Comparison of ENCODE assay signal across 8 cellular contexts in the genomic region with DNA sequence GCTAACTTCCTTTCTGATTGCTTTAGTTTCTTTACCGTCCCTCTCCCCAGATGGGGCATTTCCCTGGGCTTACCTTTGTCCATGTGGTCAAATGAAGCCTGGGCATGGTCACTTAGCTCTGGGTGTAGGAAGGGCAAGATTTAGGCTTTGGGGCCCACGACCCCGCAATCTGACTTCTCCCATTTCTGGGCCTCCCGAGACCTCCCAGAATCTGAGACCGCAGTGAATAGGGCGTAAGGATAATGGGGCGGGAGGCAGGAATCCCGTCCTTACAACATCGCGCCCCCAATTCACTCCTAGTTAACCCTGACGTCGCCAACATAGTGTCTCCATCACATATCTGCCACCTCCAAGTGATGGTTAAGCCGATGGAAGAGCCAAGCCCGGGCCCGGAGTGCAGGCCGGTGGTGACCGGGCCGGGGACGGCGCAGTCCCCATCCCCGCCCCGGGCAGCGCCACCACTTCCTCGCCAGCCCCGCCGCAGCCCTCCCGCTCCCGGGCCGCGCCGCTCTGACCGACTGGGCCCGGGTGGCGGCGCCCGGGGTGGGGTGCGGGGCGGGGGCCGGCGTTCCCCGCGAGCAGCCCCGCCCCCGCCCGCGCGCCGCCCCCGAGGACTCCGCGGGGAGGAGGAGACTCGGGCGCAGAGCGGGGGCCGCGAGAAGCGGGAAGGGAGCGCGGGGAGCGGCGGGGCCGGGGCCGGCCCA. TPM values are rescaled to one million over a fixed set of nuclear protein-coding genes. Genes with fewer than 3 reads are reported as not detected.
DNase-seq lines count a peak whose midpoint lies in the region; ATAC-seq, FAIRE-seq and TF ChIP-seq lines count a peak whose summit lies in the region.

A gene with protein sequence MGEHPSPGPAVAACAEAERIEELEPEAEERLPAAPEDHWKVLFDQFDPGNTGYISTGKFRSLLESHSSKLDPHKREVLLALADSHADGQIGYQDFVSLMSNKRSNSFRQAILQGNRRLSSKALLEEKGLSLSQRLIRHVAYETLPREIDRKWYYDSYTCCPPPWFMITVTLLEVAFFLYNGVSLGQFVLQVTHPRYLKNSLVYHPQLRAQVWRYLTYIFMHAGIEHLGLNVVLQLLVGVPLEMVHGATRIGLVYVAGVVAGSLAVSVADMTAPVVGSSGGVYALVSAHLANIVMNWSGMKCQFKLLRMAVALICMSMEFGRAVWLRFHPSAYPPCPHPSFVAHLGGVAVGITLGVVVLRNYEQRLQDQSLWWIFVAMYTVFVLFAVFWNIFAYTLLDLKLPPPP (plus strand): TSS at position 641 of the 704 bp plus-strand sequence. CDS start 358 bp downstream, outside the sequence.

- H3K4me1 ChIP-seq in suprapubic skin, result peaks cover 29% of the 10 kb centered on the region

- FAIRE-seq in GM19239 (lab: Jason Lieb, UNC), result no peak

- H3K36me3 Mint-ChIP-seq in Calu3 (ENCODE audit: insufficient read depth, unreplicated experiment) (peaks cover 4% of the 10 kb centered on the region), MCF 10A (ENCODE audit: insufficient read depth, unreplicated experiment) (no peaks in the 10 kb centered on the region)

- H3K4me1 Mint-ChIP-seq in Calu3 (ENCODE audit: low read depth, unreplicated experiment), result peaks cover 28% of the 10 kb centered on the region
- H3K4me1 Mint-ChIP-seq in MCF 10A (ENCODE audit: insufficient read depth, unreplicated experiment), result peaks cover 23% of the 10 kb centered on the region

- POLR2A ChIA-PET in MCF 10A (lab: Yijun Ruan, JAX), result no interaction called here

- intact Hi-C loops in Calu3 (cut with micrococcal nuclease; ENCODE audit: unreplicated experiment), result no loop called here
- intact Hi-C loops in MCF 10A (cut with micrococcal nuclease), result no loop called here
- intact Hi-C loops in posterior vena cava (cut with DNase I), result no loop called here

- TF ChIP-seq CTCF in Calu3 (IDR thresholded peaks at IDR 0.05; ENCODE audit: unreplicated experiment), result no peak
- no peak for TF ChIP-seq CTCF in LNCaP clone FGC (IDR thresholded peaks at IDR 0.05; ENCODE audit: control insufficient read depth, extremely low read depth, insufficient read depth)
- TF ChIP-seq CTCF in MCF 10A (IDR thresholded peaks at IDR 0.05; ENCODE audit: unreplicated experiment), result no peak
- no peak for TF ChIP-seq CTCF in suprapubic skin (IDR thresholded peaks at IDR 0.05)

- H3K27ac Mint-ChIP-seq in Calu3 (ENCODE audit: unreplicated experiment) (no peak within 1 kb of the TSS), MCF 10A (ENCODE audit: low read depth, unreplicated experiment) (no peak within 1 kb of the TSS)

- CTCF ChIA-PET in Calu3 (lab: Charles Lee), result no interaction called here
- CTCF ChIA-PET in MCF 10A (lab: Yijun Ruan, JAX), result interaction anchor here (0.6 kb wide), 1 partner anchor 1172 kb away, joined by 3 read pairs; no protein-coding TSS in a partner anchor

- ATAC-seq in GM19023 (IDR thresholded peaks at IDR 0.05; ENCODE audit: unreplicated experiment), result no peak

- H3K27me3 ChIP-seq in suprapubic skin, result peaks cover 46% of the 10 kb centered on the region

- H3K9me3 Mint-ChIP-seq in Calu3 (ENCODE audit: low read depth, unreplicated experiment) (no peaks in the 10 kb centered on the region), MCF 10A (ENCODE audit: unreplicated experiment) (no peaks in the 10 kb centered on the region)

- BruUV-seq in Calu3 (replicated peaks; lab: Mats Ljungman, UMichigan), result no TSS peak
- BruUV-seq in MCF 10A (replicated peaks; lab: Mats Ljungman, UMichigan), result no TSS peak

- no peaks in the 10 kb centered on the region for H3K9me3 ChIP-seq in suprapubic skin

- H3K27me3 Mint-ChIP-seq in Calu3 (ENCODE audit: unreplicated experiment) (peaks cover 94% of the 10 kb centered on the region), MCF 10A (ENCODE audit: insufficient read depth, unreplicated experiment) (peaks cover 87% of the 10 kb centered on the region)

- DNase-seq in Calu3 (no peak), LNCaP clone FGC (ENCODE audit: low read depth) (no peak), MCF 10A (ENCODE audit: unreplicated experiment) (no peak), left kidney (ENCODE audit: low read depth, low spot score) (peak; percentile 35), suprapubic skin (ENCODE audit: low spot score in 2 of 2) (no peak), posterior vena cava (ENCODE audit: low spot score) (no peak), GM19239 (ENCODE audit: insufficient read length, low spot score) (no peak)

- H3K36me3 ChIP-seq in suprapubic skin, result no peaks in the 10 kb centered on the region

- 11% methylated on average over 3 of the region's 63 CpGs for WGBS in suprapubic skin

- no peak for TF ChIP-seq POLR2A in suprapubic skin (IDR thresholded peaks at IDR 0.05)

- no peak within 1 kb of the TSS for H3K27ac ChIP-seq in suprapubic skin

- peak within 1 kb of the TSS; percentile 62 for H3K4me3 Mint-ChIP-seq in Calu3 (ENCODE audit: low read depth, unreplicated experiment)
- peak within 1 kb of the TSS; percentile 56 for H3K4me3 Mint-ChIP-seq in MCF 10A (ENCODE audit: unreplicated experiment)

- H3K4me3 ChIP-seq in LNCaP clone FGC (ENCODE audit: low read depth, low read length) (peak within 1 kb of the TSS; percentile 30), suprapubic skin (peak within 1 kb of the TSS; percentile 81)

- no peak for TF ChIP-seq EP300 in suprapubic skin (IDR thresholded peaks at IDR 0.05)

RNA-seq across cellular contexts. Expression of the gene that starts here (rescaled TPM):
- total RNA-seq in Calu3 (2022) (0.24 and 0.27 TPM in 2 replicates), MCF 10A (2022) (not detected in 2 replicates), suprapubic skin (1 to 10 TPM in 1 of 4 donors, under 1 TPM in 2, not detected in 1; 0.31 to 1.7 (median 0.34) TPM), posterior vena cava (under 1 TPM in 1 of 2 donors, not detected in 1; 0.86 TPM)
